ENCODE assay signal across 9 cellular contexts in genomic region chr5:151063136-151063544, GRCh38. TPM values are rescaled to one million over a fixed set of nuclear protein-coding genes. Genes with fewer than 3 reads are reported as not detected.
DNase-seq lines count a peak whose midpoint lies in the region; ATAC-seq and TF ChIP-seq lines count a peak whose summit lies in the region.
"Had no signal": no experiment of that assay in that cellular context is flagged by ENCODE, and none has a peak within 500 bp of the region (broad histone marks: within the 10 kb centered on the region; RNA-seq: fewer than 3 reads in every experiment).

No MANE protein-coding gene starts in this region.

- TF ChIP-seq CTCF in AG10803 (conservative IDR thresholded peaks at IDR 0.05; ENCODE audit: low read length), result no peak

- no peak overlapping the region for H3K4me3 ChIP-seq in AG10803 (ENCODE audit: low read length)

- no peak for ATAC-seq in GM18867 (IDR thresholded peaks at IDR 0.05; ENCODE audit: unreplicated experiment)
- ATAC-seq in HG02798 (IDR thresholded peaks at IDR 0.05; ENCODE audit: poor library complexity, unreplicated experiment), result no peak
- no peak for ATAC-seq in HG03571 (IDR thresholded peaks at IDR 0.05; ENCODE audit: unreplicated experiment)

- DNase-seq in AG10803 (ENCODE audit: low read depth) (peak; percentile 77), MV-4-11 (lab: John Stamatoyannopoulos, UW) (peak; percentile 76), cerebellar cortex (ENCODE audit: low spot score) (peak; percentile 65), myocyte (ENCODE audit: low read depth) (peak; percentile 92), D341Med (ENCODE audit: low spot score) (no peak)
- DNase-seq: NCI-H2107 had no signal

RNA-seq across cellular contexts. Expression of gene TNIP1, which starts 17.7 kb away (rescaled TPM):
- 213 and 269 TPM in 2 replicates for total RNA-seq in myocyte
- 153 TPM for polyA plus RNA-seq in myocyte (2012)

RNA-seq across cellular contexts. Expression of gene GPX3, which starts 42.7 kb away (rescaled TPM):
- total RNA-seq in myocyte, result 3.7 and 5.6 TPM in 2 replicates
- 11.6 TPM for polyA plus RNA-seq in myocyte (2012)
